ENCODE assay signal across 19 cellular contexts in genomic region chrX:27599928-27600327, GRCh38. TPM values are rescaled to one million over a fixed set of nuclear protein-coding genes. Genes with fewer than 3 reads are reported as not detected.
A peak's percentile ranks its signal among the peaks of the same experiment; 100 is the strongest.
DNase-seq lines count a peak whose midpoint lies in the region; ATAC-seq, FAIRE-seq and TF ChIP-seq lines count a peak whose summit lies in the region.
"Had no signal": no experiment of that assay in that cellular context is flagged by ENCODE, and none has a peak within 500 bp of the region (broad histone marks: within the 10 kb centered on the region; RNA-seq: fewer than 3 reads in every experiment).

No MANE protein-coding gene starts in this region.

- no peaks in the 10 kb centered on the region for H3K36me3 Mint-ChIP-seq in osteocyte (ENCODE audit: unreplicated experiment)
- H3K36me3 Mint-ChIP-seq: CD4-positive, CD25-positive, alpha-beta regulatory T cell; memory B cell had no signal

- no peaks in the 10 kb centered on the region for H3K27me3 Mint-ChIP-seq in osteocyte (ENCODE audit: unreplicated experiment)
- H3K27me3 Mint-ChIP-seq: activated CD8-positive, alpha-beta T cell treated with anti-CD3 and anti-CD28 coated beads for 36 hours; CD4-positive, CD25-positive, alpha-beta regulatory T cell; memory B cell had no signal

- peak; percentile 5 to 38 (median 35); a peak in 3 of 6 replicates for TF ChIP-seq CTCF in HCT116 (IDR thresholded peaks at IDR 0.05 in 2 of 3, conservative IDR thresholded peaks at IDR 0.05 in 1 of 3; ENCODE audit: borderline replicate concordance in 1 of 3, insufficient read depth in 1 of 3, low read depth in 2 of 3, low read length in 2 of 3)
- peak; percentile 22 for TF ChIP-seq CTCF in osteocyte (IDR thresholded peaks at IDR 0.05)

- H3K4me1 ChIP-seq in HCT116 (ENCODE audit: control insufficient read depth in 1 of 2, insufficient read depth in 2 of 2, low read length in 2 of 2), result no peaks in the 10 kb centered on the region
- H3K4me1 ChIP-seq: spleen had no signal

- H2AFZ ChIP-seq in HCT116 (ENCODE audit: low read depth, low read length, poor library complexity, severe bottlenecking), result no peak overlapping the region

- H3K4me1 Mint-ChIP-seq in osteocyte (ENCODE audit: unreplicated experiment), result no peaks in the 10 kb centered on the region
- H3K4me1 Mint-ChIP-seq: CD4-positive, CD25-positive, alpha-beta regulatory T cell; H9; memory B cell had no signal

- peak; percentile 85 for FAIRE-seq in RCC 7860 (lab: Jason Lieb, UNC)
- FAIRE-seq: endometrium had no signal

- peak; percentile 51 for TF ChIP-seq RAD21 in HCT116 (IDR thresholded peaks at IDR 0.05; ENCODE audit: low read depth)

- CTCF ChIA-PET in HCT116 (lab: Charles Lee), result no interaction called here

- intact Hi-C loops in HCT116 (cut with micrococcal nuclease), result no loop called here
- intact Hi-C loops in Right ventricle myocardium inferior (cut with DNase I), result no loop called here

- H4K20me1 ChIP-seq in HCT116 (ENCODE audit: insufficient read depth), result no peaks in the 10 kb centered on the region

- H3K4me3 Mint-ChIP-seq in osteocyte (ENCODE audit: unreplicated experiment), result no peak overlapping the region
- H3K4me3 Mint-ChIP-seq: activated CD8-positive, alpha-beta T cell treated with anti-CD3 and anti-CD28 coated beads for 36 hours; CD4-positive, CD25-positive, alpha-beta regulatory T cell; H9; memory B cell had no signal

- no peak overlapping the region for H3K4me3 ChIP-seq in HCT116 (replicated peaks in 1 of 2; ENCODE audit: low read depth in 1 of 2, low read length in 2 of 2)
- H3K4me3 ChIP-seq: spleen had no signal

- no peak overlapping the region for H3K27ac ChIP-seq in HCT116 (ENCODE audit: low read depth, low read length)
- peak overlapping the region; percentile 35 for H3K27ac ChIP-seq in epithelial cell of prostate
- H3K27ac ChIP-seq: spleen had no signal

- no peaks in the 10 kb centered on the region for H3K9me3 Mint-ChIP-seq in osteocyte (ENCODE audit: unreplicated experiment)
- H3K9me3 Mint-ChIP-seq: activated CD8-positive, alpha-beta T cell treated with anti-CD3 and anti-CD28 coated beads for 36 hours had no signal

- DNase-seq in HCT116 (ENCODE audit: low read depth, low spot score) (no peak), RCC 7860 (ENCODE audit: low spot score) (peak; percentile 47), epithelial cell of prostate (ENCODE audit: low read depth, low spot score) (no peak), osteocyte (ENCODE audit: extremely low spot score, unreplicated experiment) (no peak), NCI-H128 (lab: John Stamatoyannopoulos, UW; ENCODE audit: unreplicated experiment) (no peak), Right ventricle myocardium inferior (ENCODE audit: missing footprints) (no peak)
- no peak for DNase-seq in stimulated activated CD4-positive, alpha-beta T cell treated with anti-CD3 and anti-CD28 coated beads, Interleukin-1b, Interleukin-23, amount 100 ng/mL, for 48 hours
- DNase-seq: activated CD8-positive, alpha-beta T cell treated with anti-CD3 and anti-CD28 coated beads for 36 hours; activated effector memory CD4-positive, alpha-beta T cell treated with Interleukin-2 at 50 U/mL for 16 hours; CD4-positive, CD25-positive, alpha-beta regulatory T cell; H9; NCI-H1048; NCI-H510A; spleen; substantia nigra had no signal

- H3K27me3 ChIP-seq in HCT116 (ENCODE audit: insufficient read depth, low read length), result no peaks in the 10 kb centered on the region
- H3K27me3 ChIP-seq: spleen had no signal

- no peak overlapping the region for H3K4me2 ChIP-seq in HCT116 (ENCODE audit: low read length)

- H3K27ac Mint-ChIP-seq in osteocyte (ENCODE audit: unreplicated experiment), result no peak overlapping the region
- H3K27ac Mint-ChIP-seq: activated CD8-positive, alpha-beta T cell treated with anti-CD3 and anti-CD28 coated beads for 36 hours; CD4-positive, CD25-positive, alpha-beta regulatory T cell; H9; memory B cell had no signal

- peak; percentile 49; the same call in 1 of the 2 replicates for ATAC-seq in HCT116
- no peak for ATAC-seq in HG02763 (IDR thresholded peaks at IDR 0.05; ENCODE audit: unreplicated experiment)
- ATAC-seq in Right ventricle myocardium inferior, result no peak
- ATAC-seq: activated CD8-positive, alpha-beta T cell treated with anti-CD3 and anti-CD28 coated beads for 36 hours had no signal

- POLR2A ChIA-PET in HCT116 (lab: Charles Lee), result no interaction called here

- no TSS peak for BruUV-seq in HCT116 (replicated peaks; lab: Mats Ljungman, UMichigan)

- RAD21 ChIA-PET in HCT116 (lab: Charles Lee; ENCODE audit: low non-redundant PET in 1 of 2, low total read pairs in 2 of 2, uncharacterized antibody in 2 of 2, unreplicated experiment in 2 of 2), result no interaction called here

- no peaks in the 10 kb centered on the region for H3K9me3 ChIP-seq in HCT116 (ENCODE audit: control insufficient read depth in 1 of 2, insufficient read depth in 1 of 2, low read depth in 1 of 2, low read length in 2 of 2)
- H3K9me3 ChIP-seq: spleen had no signal

- no peaks in the 10 kb centered on the region for H3K36me3 ChIP-seq in HCT116 (ENCODE audit: control insufficient read depth in 1 of 2, insufficient read depth in 2 of 2, low read length in 2 of 2)
- H3K36me3 ChIP-seq: spleen had no signal

- no peaks in the 10 kb centered on the region for H3K79me2 ChIP-seq in HCT116 (ENCODE audit: insufficient read depth, low read length)

- no peaks in the 10 kb centered on the region for H3K9me2 ChIP-seq in HCT116 (ENCODE audit: insufficient read depth)

- no peak for TF ChIP-seq POLR2A in HCT116 (IDR thresholded peaks at IDR 0.05; ENCODE audit: borderline replicate concordance, extremely low read depth, insufficient read depth, insufficient read length)

- no peak overlapping the region for H3K9ac ChIP-seq in HCT116 (ENCODE audit: low read length)

TF ChIP-seq in HCT116, 20 proteins besides CTCF, POLR2A, EP300 and RAD21:
- TF ChIP-seq EGR1 (IDR thresholded peaks at IDR 0.05; ENCODE audit: low read depth), result no peak
- TF ChIP-seq REST (IDR thresholded peaks at IDR 0.05; ENCODE audit: low read depth), result no peak
- TF ChIP-seq ZNF274 (IDR thresholded peaks at IDR 0.05; ENCODE audit: low read depth, low read length), result no peak
- TF ChIP-seq SIN3A (IDR thresholded peaks at IDR 0.05; ENCODE audit: low read depth), result no peak
- TF ChIP-seq ELF1 (IDR thresholded peaks at IDR 0.05; ENCODE audit: borderline replicate concordance, low read depth), result no peak
TF ChIP-seq in HCT116: peak in this region for 0.

RNA-seq across cellular contexts. Expression of gene DCAF8L2, which starts 9.8 kb away (rescaled TPM):
- total RNA-seq in HCT116 (2021; ENCODE audit: unreplicated experiment) (not detected), osteocyte (not detected in 2 replicates), Right ventricle myocardium inferior (not detected)
- not detected in 2 replicates for polyA plus RNA-seq in HCT116 (2012)
- total RNA-seq: activated CD8-positive, alpha-beta T cell treated with anti-CD3 and anti-CD28 coated beads for 36 hours; cardiac septum; CD4-positive, CD25-positive, alpha-beta regulatory T cell; H9; spleen had no signal
- polyA plus RNA-seq: CD4-positive, CD25-positive, alpha-beta regulatory T cell; spleen had no signal
